In genomic region chr4:129905256-129905655, GRCh38 we compare ENCODE assay signal across 19 cellular contexts.
"Had no signal": no experiment of that assay in that cellular context is flagged by ENCODE, and none has a peak within 500 bp of the region (broad histone marks: within the 10 kb centered on the region; RNA-seq: fewer than 3 reads in every experiment).

No MANE protein-coding gene starts in this region.

- H3K27me3 Mint-ChIP-seq: naive B cell; naive thymus-derived CD8-positive, alpha-beta T cell had no signal

- H3K4me3 Mint-ChIP-seq: immature natural killer cell; mesothelial cell of epicardium; naive B cell; naive thymus-derived CD8-positive, alpha-beta T cell had no signal

- ATAC-seq: foreskin keratinocyte; gastrocnemius medialis; heart left ventricle; left cardiac atrium; left lung; left ventricle myocardium superior; lower lobe of right lung; mucosa of descending colon; naive thymus-derived CD8-positive, alpha-beta T cell had no signal

- H3K36me3 Mint-ChIP-seq: immature natural killer cell, mesothelial cell of epicardium had no signal

- DNase-seq: dermis blood vessel endothelial cell; dorsolateral prefrontal cortex; effector CD4-positive, alpha-beta T cell; effector memory CD4-positive, alpha-beta T cell; foreskin keratinocyte; gastrocnemius medialis; heart left ventricle; hypothalamus; immature natural killer cell; islet precursor cell; left cardiac atrium; left lung; left ventricle myocardium superior; lower lobe of right lung; mesenchymal stem cell; mucosa of descending colon; naive B cell; naive thymus-derived CD8-positive, alpha-beta T cell had no signal

- H3K4me1 Mint-ChIP-seq: immature natural killer cell; mesothelial cell of epicardium; naive B cell; naive thymus-derived CD8-positive, alpha-beta T cell had no signal

- H3K27ac Mint-ChIP-seq: immature natural killer cell; mesothelial cell of epicardium; naive B cell; naive thymus-derived CD8-positive, alpha-beta T cell had no signal
